Comparison of ENCODE assay signal across 14 cellular contexts in genomic region chr1:5949761-5950100, GRCh38. TPM values are rescaled to one million over a fixed set of nuclear protein-coding genes. Genes with fewer than 3 reads are reported as not detected.
A peak's percentile ranks its signal among the peaks of the same experiment; 100 is the strongest.
DNase-seq lines count a peak whose midpoint lies in the region; ATAC-seq and TF ChIP-seq lines count a peak whose summit lies in the region.
"Had no signal": no experiment of that assay in that cellular context is flagged by ENCODE, and none has a peak within 500 bp of the region (broad histone marks: within the 10 kb centered on the region; RNA-seq: fewer than 3 reads in every experiment).

No MANE protein-coding gene starts in this region.

- no peak overlapping the region for H3K4me3 Mint-ChIP-seq in T-helper 17 cell
- H3K4me3 Mint-ChIP-seq: CD14-positive monocyte; CD8-positive, alpha-beta T cell; HFFc6 had no signal

- no peak overlapping the region for H4K91ac ChIP-seq in neuronal stem cell (ENCODE audit: low read depth, low read length, poor library complexity)

- no peak overlapping the region for H2BK12ac ChIP-seq in neuronal stem cell (ENCODE audit: low read length)

- no peak overlapping the region for H2AK5ac ChIP-seq in neuronal stem cell (ENCODE audit: low read depth, low read length)

- peak overlapping the region; percentile 48 for H3K14ac ChIP-seq in neuronal stem cell (ENCODE audit: low read length)

- H3K18ac ChIP-seq in neuronal stem cell (ENCODE audit: low read length) = no peak overlapping the region

- CTCF ChIA-PET in HEK293 (lab: Yijun Ruan, JAX) = interaction anchor here (0.6 to 1.7 kb wide), 3 partner anchors 11 to 133 kb away, joined by 3 to 4 read pairs (median 4); no protein-coding TSS in a partner anchor

- H2BK15ac ChIP-seq in neuronal stem cell (ENCODE audit: low read length) = no peak overlapping the region

- no peak overlapping the region for H3K4me2 ChIP-seq in neuronal stem cell (ENCODE audit: insufficient read depth, low read length, poor library complexity, severe bottlenecking)

- no peak overlapping the region for H2BK5ac ChIP-seq in neuronal stem cell (ENCODE audit: low read length)

- H3K79me1 ChIP-seq in neuronal stem cell (ENCODE audit: low read depth, low read length) = no peaks in the 10 kb centered on the region

- no peak overlapping the region for H2BK120ac ChIP-seq in neuronal stem cell (ENCODE audit: low read depth, low read length)

- peaks cover 11% of the 10 kb centered on the region for H3K4me1 Mint-ChIP-seq in T-helper 17 cell
- H3K4me1 Mint-ChIP-seq: CD14-positive monocyte had no signal

- no peak overlapping the region for H4K8ac ChIP-seq in neuronal stem cell (ENCODE audit: low read depth, low read length)

- ATAC-seq in T-helper 17 cell = no peak
- ATAC-seq: CD8-positive, alpha-beta T cell had no signal

- H3K36me3 Mint-ChIP-seq in T-helper 17 cell (ENCODE audit: low read depth) = peaks cover 4% of the 10 kb centered on the region

- intact Hi-C loops in stomach (cut with DNase I; ENCODE audit: low total_unique reads) = no loop called here

- H3K36me3 ChIP-seq in HEK293 (ENCODE audit: control insufficient read depth in 2 of 2, insufficient read depth in 1 of 2, low read length in 2 of 2) = peaks cover 0 to 59% of the 10 kb centered on the region in 2 experiments; a peak in 1 of 3 replicates
- H3K36me3 ChIP-seq in neuronal stem cell (replicated peaks in 1 of 2; ENCODE audit: control insufficient read depth in 2 of 2, insufficient read depth in 2 of 2, low read length in 2 of 2) = peaks cover 19 to 72% of the 10 kb centered on the region in 2 donors
- H3K36me3 ChIP-seq in stomach = peaks cover 5 to 89% (median 74%) of the 10 kb centered on the region in 4 donors
- H3K36me3 ChIP-seq: BE2C, HAP-1 had no signal

- DNase-seq in T-helper 17 cell (no peak), neuronal stem cell (ENCODE audit: low spot score) (no peak), stomach (peak; percentile 17), GM13977 (ENCODE audit: low spot score) (no peak), NCI-H446 treated with DMSO at 0.1 percent for 48 hours (lab: John Stamatoyannopoulos, UW) (no peak)
- DNase-seq in activated CD4-positive, alpha-beta T cell treated with anti-CD3 and anti-CD28 coated beads, Interleukin-2, amount 50 U/mL, for 4 hours = no peak
- DNase-seq: CD8-positive, alpha-beta T cell; DND-41; GDM1; HFFc6 had no signal

- H3K9me3 ChIP-seq in HEK293 (ENCODE audit: control insufficient read depth, insufficient read depth, low read depth, low read length) = no peaks in the 10 kb centered on the region
- no peaks in the 10 kb centered on the region for H3K9me3 ChIP-seq in T-helper 17 cell (ENCODE audit: control insufficient read depth, low read length, poor library complexity, severe bottlenecking)
- peaks cover 0 to 1% of the 10 kb centered on the region in 2 donors for H3K9me3 ChIP-seq in neuronal stem cell (replicated peaks in 1 of 2; ENCODE audit: control insufficient read depth in 2 of 2, insufficient read depth in 1 of 2, low read depth in 1 of 2, low read length in 2 of 2)
- no peaks in the 10 kb centered on the region for H3K9me3 ChIP-seq in stomach
- H3K9me3 ChIP-seq: BE2C, HAP-1 had no signal

- H3K27ac ChIP-seq in HEK293 (ENCODE audit: extremely low read depth, low read depth, low read length) (no peak overlapping the region), neuronal stem cell (replicated peaks; ENCODE audit: low read length) (no peak overlapping the region), stomach (no peak overlapping the region)

- no peak for TF ChIP-seq CTCF in HEK293 (tag by site-specific recombination; IDR thresholded peaks at IDR 0.05)
- TF ChIP-seq CTCF in stomach (IDR thresholded peaks at IDR 0.05) = no peak
- no peak for TF ChIP-seq CTCF in GM13977 (IDR thresholded peaks at IDR 0.05; ENCODE audit: extremely low read depth, insufficient read depth, missing control alignments)

- H3K27me3 Mint-ChIP-seq in T-helper 17 cell = no peaks in the 10 kb centered on the region

- peak overlapping the region; percentile 12 for H3K23ac ChIP-seq in neuronal stem cell (ENCODE audit: low read depth, low read length, poor library complexity)

- WGBS in neuronal stem cell (ENCODE audit: extremely low coverage in 2 of 2, insufficient read length in 2 of 2, insufficient replicate concordance in 1 of 2), 2 donors = no CpG with 5 or more reads among the region's 4 CpGs
- WGBS in stomach, 5 donors = 67 to 93% (median 86%) methylated on average over 4 of the region's 4 CpGs

- H3K4me3 ChIP-seq in HEK293 (ENCODE audit: low read depth, low read length) = no peak overlapping the region
- no peak overlapping the region for H3K4me3 ChIP-seq in neuronal stem cell (ENCODE audit: low read length in 2 of 2)
- H3K4me3 ChIP-seq in stomach = no peak overlapping the region
- H3K4me3 ChIP-seq: HAP-1 had no signal

- in situ Hi-C loops in GM13977 (cut with MboI; ENCODE audit: low pct_unique_long_range_greater_than_20kb, low sequenced_read_pairs, unreplicated experiment) = no loop called here

- no peak overlapping the region for H3K9ac ChIP-seq in neuronal stem cell (ENCODE audit: low read depth, low read length, poor library complexity)

- POLR2A ChIA-PET in HEK293 (lab: Yijun Ruan, JAX) = no interaction called here

- H3K4ac ChIP-seq in neuronal stem cell (ENCODE audit: low read length) = no peak overlapping the region

- no peaks in the 10 kb centered on the region for H3K27me3 ChIP-seq in neuronal stem cell (ENCODE audit: control insufficient read depth in 3 of 3, insufficient read depth in 3 of 3, low read depth in 1 of 3, low read length in 3 of 3)
- H3K27me3 ChIP-seq in stomach = no peaks in the 10 kb centered on the region
- H3K27me3 ChIP-seq: BE2C had no signal

- TF ChIP-seq EP300 in stomach (IDR thresholded peaks at IDR 0.05) = no peak

- peak overlapping the region; percentile 24 for H3K27ac Mint-ChIP-seq in T-helper 17 cell
- H3K27ac Mint-ChIP-seq: CD8-positive, alpha-beta T cell; HFFc6 had no signal

- H2AFZ ChIP-seq in neuronal stem cell (ENCODE audit: low read length) = no peak overlapping the region

- TF ChIP-seq POLR2A in stomach (IDR thresholded peaks at IDR 0.05) = no peak

- no peaks in the 10 kb centered on the region for H3K4me1 ChIP-seq in HEK293 (ENCODE audit: control insufficient read depth, insufficient read depth, low read length)
- no peaks in the 10 kb centered on the region for H3K4me1 ChIP-seq in neuronal stem cell (ENCODE audit: control insufficient read depth in 2 of 2, insufficient read depth in 1 of 2, low read depth in 1 of 2, low read length in 2 of 2)
- H3K4me1 ChIP-seq in stomach = no peaks in the 10 kb centered on the region
- H3K4me1 ChIP-seq: BE2C, HAP-1 had no signal

TF ChIP-seq in HEK293, 187 proteins besides CTCF, POLR2A, EP300 and RAD21:
- TF ChIP-seq ZIC2 (tag by site-specific recombination; IDR thresholded peaks at IDR 0.05) = peak; percentile 63; the same call in 1 of the 2 replicates
- TF ChIP-seq ZNF121 (tag by site-specific recombination; IDR thresholded peaks at IDR 0.05) = no peak
- TF ChIP-seq SETDB1 (IDR thresholded peaks at IDR 0.05; ENCODE audit: insufficient read length, low read length) = peak; percentile 32

RNA-seq across cellular contexts. Expression of gene NPHP4, which starts 42.5 kb away (rescaled TPM):
- total RNA-seq in T-helper 17 cell (10 to 100 TPM in 1 of 2 donors, 1 to 10 TPM in 1; 9.9 to 14.1 TPM), stomach (10 to 100 TPM in 3 of 5 donors, 1 to 10 TPM in 2; 5.3 to 29.7 (median 14.6) TPM)
- polyA plus RNA-seq in neuronal stem cell (2013, experiment 1 of 2) = 9.7 TPM
- 9.5 TPM for polyA plus RNA-seq in neuronal stem cell (2013, experiment 2 of 2)
- polyA plus RNA-seq in stomach = 1 to 10 TPM; 1.9 to 2.4 (median 2.0) TPM
